Comparison of ENCODE assay signal across 9 cellular contexts in the genomic region with DNA sequence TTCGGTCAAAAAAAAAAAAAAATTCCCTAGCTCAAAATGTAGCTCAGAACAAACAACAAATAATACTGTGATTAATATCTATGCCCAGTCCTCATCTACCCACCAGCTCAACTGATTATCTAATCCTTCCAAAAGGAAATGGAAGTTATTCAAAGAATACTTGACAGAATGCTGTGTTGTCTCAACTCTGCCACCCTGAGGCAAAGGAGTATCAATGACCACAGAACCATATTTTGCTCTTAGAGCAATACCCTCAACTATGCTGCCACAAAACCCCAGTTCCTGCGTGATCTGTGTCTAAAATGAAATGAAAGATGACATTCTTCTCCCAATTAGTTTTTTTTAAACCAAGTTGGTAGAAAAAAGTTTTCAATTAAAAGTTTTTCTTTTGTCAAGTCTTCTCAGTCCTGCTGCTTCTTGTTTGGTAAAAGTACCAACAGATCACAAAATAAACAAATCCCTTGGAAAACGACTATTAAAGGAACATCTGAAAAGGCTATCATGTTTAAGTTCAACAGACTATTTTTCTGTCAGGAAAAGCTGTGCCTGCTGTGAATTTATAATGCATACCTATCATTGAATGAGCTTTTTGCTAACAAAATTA. TPM values are rescaled to one million over a fixed set of nuclear protein-coding genes. Genes with fewer than 3 reads are reported as not detected.
DNase-seq lines count a peak whose midpoint lies in the region; ATAC-seq and TF ChIP-seq lines count a peak whose summit lies in the region.
"Had no signal": no experiment of that assay in that cellular context is flagged by ENCODE, and none has a peak within 500 bp of the region (broad histone marks: within the 10 kb centered on the region; RNA-seq: fewer than 3 reads in every experiment).

No MANE protein-coding gene starts in this region.

- H4K20me1 ChIP-seq in mammary epithelial cell (ENCODE audit: insufficient read depth, low read length) = no peaks in the 10 kb centered on the region

- in situ Hi-C loops in mammary epithelial cell (cut with MboI; ENCODE audit: low sequenced_read_pairs in 2 of 2) = no loop called here

- DNase-seq in AG08395 (ENCODE audit: low spot score) (peak; percentile 57), GM10248 (ENCODE audit: extremely low spot score) (no peak), NCI-H226 (peak; percentile 7), mammary epithelial cell (peak; percentile 37), ovary (no peak)
- no peak for DNase-seq in stimulated activated CD4-positive, alpha-beta T cell treated with anti-CD3 and anti-CD28 coated beads, Interleukin-2, amount 100 ng/mL, for 48 hours

- no peak for ATAC-seq in HG03521 (IDR thresholded peaks at IDR 0.05; ENCODE audit: unreplicated experiment)

- no peak for TF ChIP-seq EP300 in ovary (IDR thresholded peaks at IDR 0.05)

- TF ChIP-seq POLR2A in ovary (IDR thresholded peaks at IDR 0.05) = no peak

- dilution Hi-C loops in mammary epithelial cell (cut with HindIII; ENCODE audit: low sequenced_read_pairs) = no loop called here

- no TSS peak for BruUV-seq in mammary epithelial cell (replicated peaks; lab: Mats Ljungman, UMichigan)

- H3K27me3 ChIP-seq in mammary epithelial cell (ENCODE audit: insufficient read depth, low read length) (no peaks in the 10 kb centered on the region), liver (ENCODE audit: control insufficient read depth in 4 of 4, insufficient read depth in 4 of 4, low read length in 3 of 4) (no peaks in the 10 kb centered on the region), ovary (no peaks in the 10 kb centered on the region)

- H3K9ac ChIP-seq in mammary epithelial cell (ENCODE audit: insufficient read depth, low read length) = no peak overlapping the region
- no peak overlapping the region for H3K9ac ChIP-seq in liver (ENCODE audit: low read depth in 1 of 2, low read length in 2 of 2)

- peak; percentile 50 to 68 for TF ChIP-seq RAD21 in liver (IDR thresholded peaks at IDR 0.05)

- no peaks in the 10 kb centered on the region for H3K4me1 ChIP-seq in mammary epithelial cell (ENCODE audit: insufficient read depth, low read length)
- H3K4me1 ChIP-seq in liver (ENCODE audit: control insufficient read depth in 4 of 4, insufficient read depth in 4 of 4, low read length in 3 of 4) = no peaks in the 10 kb centered on the region
- H3K4me1 ChIP-seq in ovary (ENCODE audit: insufficient read depth) = no peaks in the 10 kb centered on the region

- no peak overlapping the region for H3K4me2 ChIP-seq in mammary epithelial cell (ENCODE audit: insufficient read depth, low read depth, low read length)

- H3K27ac ChIP-seq in mammary epithelial cell (ENCODE audit: insufficient read depth, low read depth, low read length) (no peak overlapping the region), liver (ENCODE audit: low read depth in 1 of 2, low read length in 2 of 2) (no peak overlapping the region), ovary (no peak overlapping the region)
- H3K27ac ChIP-seq: thoracic aorta had no signal

- H3K36me3 ChIP-seq in mammary epithelial cell (ENCODE audit: insufficient read depth, low read length) (peaks cover 51% of the 10 kb centered on the region), liver (ENCODE audit: control insufficient read depth in 4 of 4, insufficient read depth in 3 of 4, low read depth in 1 of 4, low read length in 3 of 4) (peaks cover 1 to 74% (median 53%) of the 10 kb centered on the region in 4 donors), ovary (no peaks in the 10 kb centered on the region)

- POLR2A ChIA-PET in GM10248 (lab: Yijun Ruan, JAX) = no interaction called here

- H3K79me2 ChIP-seq in mammary epithelial cell (ENCODE audit: insufficient read depth, low read length) = no peaks in the 10 kb centered on the region

- H3K9me3 ChIP-seq in mammary epithelial cell (replicated peaks; ENCODE audit: insufficient read depth, low read length) (no peaks in the 10 kb centered on the region), liver (ENCODE audit: control insufficient read depth in 4 of 4, low read length in 3 of 4) (no peaks in the 10 kb centered on the region), ovary (no peaks in the 10 kb centered on the region)
- H3K9me3 ChIP-seq: thoracic aorta had no signal

- WGBS in mammary epithelial cell (ENCODE audit: low coverage, missing lambda C conversion rate) = 46% methylated on average over 3 of the region's 3 CpGs
- WGBS in liver = 70% methylated on average over 3 of the region's 3 CpGs
- WGBS in ovary, 3 donors = 65 to 70% (median 66%) methylated on average over 3 of the region's 3 CpGs

- H3K4me3 ChIP-seq in mammary epithelial cell (replicated peaks in 1 of 3; ENCODE audit: insufficient read depth in 1 of 3, low read depth in 2 of 3, low read length in 3 of 3) (no peak overlapping the region), liver (ENCODE audit: low read depth in 1 of 3, low read length in 3 of 3) (no peak overlapping the region), ovary (no peak overlapping the region)
- H3K4me3 ChIP-seq: thoracic aorta had no signal

- CTCF ChIA-PET in GM10248 (lab: Yijun Ruan, JAX) (interaction anchor here (1.0 to 1.5 kb wide), 5 partner anchors 9 to 186 kb away, joined by 3 to 6 read pairs (median 5); no protein-coding TSS in a partner anchor), mammary epithelial cell (lab: Charles Lee; ENCODE audit: low non-redundant PET) (no interaction called here)

- no peak overlapping the region for H2AFZ ChIP-seq in mammary epithelial cell (ENCODE audit: low read depth, low read length)

- intact Hi-C loops in mammary epithelial cell (cut with micrococcal nuclease) = loop anchor here (1.0 to 2.0 kb wide), 3 partner anchors 105 to 187 kb away; no protein-coding TSS in a partner anchor
- intact Hi-C loops in ovary (cut with DNase I) = loop anchor here in 1 of 4 donors (5.0 kb wide), 1 partner anchor 185 kb away; no protein-coding TSS in a partner anchor

- TF ChIP-seq CTCF in GM10248 (IDR thresholded peaks at IDR 0.05; ENCODE audit: control extremely low read depth, extremely low read depth, low read depth, missing control alignments) (peak; percentile 23), mammary epithelial cell (conservative IDR thresholded peaks at IDR 0.05 in 1 of 2, IDR thresholded peaks at IDR 0.05 in 1 of 2; ENCODE audit: extremely low read depth in 1 of 2, insufficient read depth in 1 of 2, low read depth in 1 of 2, low read length in 2 of 2) (peak; percentile 39 to 66), liver (IDR thresholded peaks at IDR 0.05; ENCODE audit: low read depth, low read length, missing input control) (peak; percentile 11), ovary (IDR thresholded peaks at IDR 0.05) (no peak)

TF ChIP-seq in liver, 16 proteins besides CTCF, POLR2A, EP300 and RAD21 (continues in another document):
- TF ChIP-seq SP1 (IDR thresholded peaks at IDR 0.05) = no peak
- no peak for TF ChIP-seq HNF4G (IDR thresholded peaks at IDR 0.05)
- TF ChIP-seq, protein P1, sequence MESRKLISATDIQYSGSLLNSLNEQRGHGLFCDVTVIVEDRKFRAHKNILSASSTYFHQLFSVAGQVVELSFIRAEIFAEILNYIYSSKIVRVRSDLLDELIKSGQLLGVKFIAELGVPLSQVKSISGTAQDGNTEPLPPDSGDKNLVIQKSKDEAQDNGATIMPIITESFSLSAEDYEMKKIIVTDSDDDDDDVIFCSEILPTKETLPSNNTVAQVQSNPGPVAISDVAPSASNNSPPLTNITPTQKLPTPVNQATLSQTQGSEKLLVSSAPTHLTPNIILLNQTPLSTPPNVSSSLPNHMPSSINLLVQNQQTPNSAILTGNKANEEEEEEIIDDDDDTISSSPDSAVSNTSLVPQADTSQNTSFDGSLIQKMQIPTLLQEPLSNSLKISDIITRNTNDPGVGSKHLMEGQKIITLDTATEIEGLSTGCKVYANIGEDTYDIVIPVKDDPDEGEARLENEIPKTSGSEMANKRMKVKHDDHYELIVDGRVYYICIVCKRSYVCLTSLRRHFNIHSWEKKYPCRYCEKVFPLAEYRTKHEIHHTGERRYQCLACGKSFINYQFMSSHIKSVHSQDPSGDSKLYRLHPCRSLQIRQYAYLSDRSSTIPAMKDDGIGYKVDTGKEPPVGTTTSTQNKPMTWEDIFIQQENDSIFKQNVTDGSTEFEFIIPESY (IDR thresholded peaks at IDR 0.05) = no peak
- TF ChIP-seq, protein P2, sequence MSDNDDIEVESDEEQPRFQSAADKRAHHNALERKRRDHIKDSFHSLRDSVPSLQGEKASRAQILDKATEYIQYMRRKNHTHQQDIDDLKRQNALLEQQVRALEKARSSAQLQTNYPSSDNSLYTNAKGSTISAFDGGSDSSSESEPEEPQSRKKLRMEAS (IDR thresholded peaks at IDR 0.05) = no peak
- TF ChIP-seq FOXA1 (IDR thresholded peaks at IDR 0.05) = no peak
- no peak for TF ChIP-seq NR2F2 (IDR thresholded peaks at IDR 0.05)
- TF ChIP-seq HNF4A (conservative IDR thresholded peaks at IDR 0.05) = no peak
- no peak for TF ChIP-seq JUND (IDR thresholded peaks at IDR 0.05)
- TF ChIP-seq RXRA (IDR thresholded peaks at IDR 0.05) = no peak
- TF ChIP-seq, protein P3, sequence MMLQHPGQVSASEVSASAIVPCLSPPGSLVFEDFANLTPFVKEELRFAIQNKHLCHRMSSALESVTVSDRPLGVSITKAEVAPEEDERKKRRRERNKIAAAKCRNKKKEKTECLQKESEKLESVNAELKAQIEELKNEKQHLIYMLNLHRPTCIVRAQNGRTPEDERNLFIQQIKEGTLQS (IDR thresholded peaks at IDR 0.05) = no peak
- TF ChIP-seq YY1 (IDR thresholded peaks at IDR 0.05) = no peak
- TF ChIP-seq FOXA2 (IDR thresholded peaks at IDR 0.05) = no peak

RNA-seq across cellular contexts. Expression of a gene that starts 21.6 kb away (rescaled TPM):
- total RNA-seq in mammary epithelial cell (10 to 100 TPM; 10.7 to 46.9 TPM), liver (10 to 100 TPM in 1 of 2 donors, 1 to 10 TPM in 1; 3.6 to 16.1 TPM), ovary (10 to 100 TPM; 18.5 to 50.8 (median 35.1) TPM)
- polyA plus RNA-seq in mammary epithelial cell (20.8 TPM), liver (10 to 100 TPM in 1 of 2 donors, 1 to 10 TPM in 1; 9.1 to 14.4 TPM), ovary (10 to 100 TPM; 13.6 to 28.7 TPM)
- 6.0 TPM for polyA minus RNA-seq in mammary epithelial cell

RNA-seq across cellular contexts. Expression of a gene that starts 39.3 kb away (rescaled TPM):
- under 1 TPM; 0.17 to 0.47 TPM for total RNA-seq in mammary epithelial cell
- 0.26 TPM for polyA plus RNA-seq in mammary epithelial cell
- not detected for polyA minus RNA-seq in mammary epithelial cell
- total RNA-seq in liver = under 1 TPM in 1 of 2 donors, not detected in 1; 0.14 TPM
- under 1 TPM in 1 of 2 donors, not detected in 1; 0.13 TPM for polyA plus RNA-seq in liver
- 1 to 10 TPM in 3 of 7 donors, under 1 TPM in 4; 0.11 to 1.1 (median 0.74) TPM for total RNA-seq in ovary
- polyA plus RNA-seq in ovary = 1 to 10 TPM in 1 of 2 donors, under 1 TPM in 1; 0.17 to 1.2 TPM

Comparison
In these comparisons a context has a peak if more than half of its experiments do, and no peak if none do; other contexts are left out.
1. DNase-seq: peak in AG08395 (single experiment), NCI-H226 (single experiment) and mammary epithelial cell (single experiment); none in GM10248 (single experiment), ovary (0 of 5) and stimulated activated CD4-positive, alpha-beta T cell treated with anti-CD3 and anti-CD28 coated beads, Interleukin-2, amount 100 ng/mL, for 48 hours (0 of 2).
2. CTCF ChIP-seq: peak in GM10248 (single experiment), mammary epithelial cell (2 of 2) and liver (single experiment); none in ovary (0 of 3).